8 cellular contexts compared by ENCODE assay signal in genomic region chr16:50692999-50693781, GRCh38. TPM values are rescaled to one million over a fixed set of nuclear protein-coding genes. Genes with fewer than 3 reads are reported as not detected.
DNase-seq lines count a peak whose midpoint lies in the region; ATAC-seq and TF ChIP-seq lines count a peak whose summit lies in the region.

Gene NOD2 (plus strand): TSS chr16:50693606. CDS start chr16:50699496, 5,890 bp downstream.

- peaks cover 6% of the 10 kb centered on the region for H3K9me3 Mint-ChIP-seq in activated CD4-positive, alpha-beta T cell treated with anti-CD3 and anti-CD28 coated beads, Interleukin-2, amount 10 ng/mL, durations not matched to agents 24 days and 14 days
- H3K9me3 Mint-ChIP-seq in activated T-cell treated with anti-CD3 and anti-CD28 coated beads, Interleukin-2, amount 50 U/mL, for 24 hours: no peaks in the 10 kb centered on the region

- intact Hi-C loops in activated CD4-positive, alpha-beta T cell treated with anti-CD3 and anti-CD28 coated beads, Interleukin-2, amount 10 ng/mL, durations not matched to agents 24 days and 14 days (cut with micrococcal nuclease): no loop called here
- intact Hi-C loops in Right ventricle myocardium superior (cut with DNase I) (no loop called here), gastrocnemius medialis (cut with DNase I; ENCODE audit: low total_unique reads) (no loop called here)

- peaks cover 5% of the 10 kb centered on the region for H3K36me3 Mint-ChIP-seq in activated CD4-positive, alpha-beta T cell treated with anti-CD3 and anti-CD28 coated beads, Interleukin-2, amount 10 ng/mL, durations not matched to agents 24 days and 14 days (ENCODE audit: low read depth)
- H3K36me3 Mint-ChIP-seq in activated T-cell treated with anti-CD3 and anti-CD28 coated beads, Interleukin-2, amount 50 U/mL, for 24 hours (ENCODE audit: low read depth): no peaks in the 10 kb centered on the region

- H3K4me1 Mint-ChIP-seq in activated CD4-positive, alpha-beta T cell treated with anti-CD3 and anti-CD28 coated beads, Interleukin-2, amount 10 ng/mL, durations not matched to agents 24 days and 14 days: peaks cover 56% of the 10 kb centered on the region
- H3K4me1 Mint-ChIP-seq in activated T-cell treated with anti-CD3 and anti-CD28 coated beads, Interleukin-2, amount 50 U/mL, for 24 hours (ENCODE audit: low read depth): peaks cover 59% of the 10 kb centered on the region

- peak in 1 of 2 donors; percentile 28 for TF ChIP-seq POLR2A in gastrocnemius medialis (IDR thresholded peaks at IDR 0.05)

- ATAC-seq in Right ventricle myocardium superior (ENCODE audit: poor library complexity): peak; percentile 57
- ATAC-seq in gastrocnemius medialis: no peak
- no peak for ATAC-seq in GM21717 (IDR thresholded peaks at IDR 0.05; ENCODE audit: unreplicated experiment)

- no peak for TF ChIP-seq CTCF in gastrocnemius medialis (IDR thresholded peaks at IDR 0.05 in 4 of 5, conservative IDR thresholded peaks at IDR 0.05 in 1 of 5)

- peaks cover 5% of the 10 kb centered on the region for H3K27me3 Mint-ChIP-seq in activated CD4-positive, alpha-beta T cell treated with anti-CD3 and anti-CD28 coated beads, Interleukin-2, amount 10 ng/mL, durations not matched to agents 24 days and 14 days
- no peaks in the 10 kb centered on the region for H3K27me3 Mint-ChIP-seq in activated T-cell treated with anti-CD3 and anti-CD28 coated beads, Interleukin-2, amount 50 U/mL, for 24 hours

- peak within 1 kb of the TSS; percentile 40 to 61 (median 56) for H3K4me3 ChIP-seq in gastrocnemius medialis

- peak; percentile 81 for DNase-seq in activated CD4-positive, alpha-beta T cell treated with anti-CD3 and anti-CD28 coated beads, Interleukin-2, amount 10 ng/mL, durations not matched to agents 24 days and 14 days
- no peak for DNase-seq in activated CD4-positive, alpha-beta T cell treated with anti-CD3 and anti-CD28 coated beads, Interleukin-2, amount 50 U/mL, for 4 hours
- peak; percentile 64 for DNase-seq in activated T-cell treated with anti-CD3 and anti-CD28 coated beads, Interleukin-2, amount 50 U/mL, for 24 hours
- DNase-seq in Right ventricle myocardium superior: no peak
- DNase-seq in gastrocnemius medialis: no peak
- no peak for DNase-seq in NCI-H1417 treated with DMSO at 0.1 percent for 48 hours (lab: John Stamatoyannopoulos, UW)
- DNase-seq in NCI-H2196 (lab: John Stamatoyannopoulos, UW; ENCODE audit: unreplicated experiment): no peak

- H3K4me3 Mint-ChIP-seq in activated CD4-positive, alpha-beta T cell treated with anti-CD3 and anti-CD28 coated beads, Interleukin-2, amount 10 ng/mL, durations not matched to agents 24 days and 14 days: peak within 1 kb of the TSS; percentile 81
- H3K4me3 Mint-ChIP-seq in activated T-cell treated with anti-CD3 and anti-CD28 coated beads, Interleukin-2, amount 50 U/mL, for 24 hours: peak within 1 kb of the TSS; percentile 74

- H3K27ac ChIP-seq in gastrocnemius medialis: peak within 1 kb of the TSS in 2 of 4 donors; percentile 30 to 38

- peaks cover 16 to 22% of the 10 kb centered on the region in 2 donors for H3K4me1 ChIP-seq in gastrocnemius medialis

- H3K9me3 ChIP-seq in gastrocnemius medialis: no peaks in the 10 kb centered on the region

- in situ Hi-C loops in gastrocnemius medialis (cut with MboI; ENCODE audit: low sequenced_read_pairs in 4 of 4): no loop called here

- no peaks in the 10 kb centered on the region for H3K27me3 ChIP-seq in gastrocnemius medialis

- H3K36me3 ChIP-seq in gastrocnemius medialis: no peaks in the 10 kb centered on the region

- H3K27ac Mint-ChIP-seq in activated CD4-positive, alpha-beta T cell treated with anti-CD3 and anti-CD28 coated beads, Interleukin-2, amount 10 ng/mL, durations not matched to agents 24 days and 14 days: peak within 1 kb of the TSS; percentile 80
- peak within 1 kb of the TSS; percentile 74 for H3K27ac Mint-ChIP-seq in activated T-cell treated with anti-CD3 and anti-CD28 coated beads, Interleukin-2, amount 50 U/mL, for 24 hours

RNA-seq across cellular contexts. Expression of gene NOD2, which starts in this region (rescaled TPM):
- total RNA-seq in activated CD4-positive, alpha-beta T cell treated with anti-CD3 and anti-CD28 coated beads, Interleukin-2, amount 10 ng/mL, durations not matched to agents 24 days and 14 days: 8.3 and 9.3 TPM in 2 replicates
- 0.48 TPM for total RNA-seq in Right ventricle myocardium superior
- total RNA-seq in gastrocnemius medialis: 1 to 10 TPM in 3 of 4 donors, under 1 TPM in 1; 0.27 to 2.1 (median 1.7) TPM

Comparison
In these comparisons a context has a peak if more than half of its experiments do, and no peak if none do; other contexts are left out.
1. DNase-seq: peak in activated CD4-positive, alpha-beta T cell treated with anti-CD3 and anti-CD28 coated beads, Interleukin-2, amount 10 ng/mL, durations not matched to agents 24 days and 14 days (single experiment) and activated T-cell treated with anti-CD3 and anti-CD28 coated beads, Interleukin-2, amount 50 U/mL, for 24 hours (single experiment); none in activated CD4-positive, alpha-beta T cell treated with anti-CD3 and anti-CD28 coated beads, Interleukin-2, amount 50 U/mL, for 4 hours (0 of 2), Right ventricle myocardium superior (single experiment), gastrocnemius medialis (0 of 2), NCI-H1417 treated with DMSO at 0.1 percent for 48 hours (single experiment) and NCI-H2196 (single experiment).
2. Peak in ATAC-seq in Right ventricle myocardium superior; RNA of the gene not detected or under 1 TPM.